Comparison of ENCODE assay signal across 1 cellular context in the genomic region with DNA sequence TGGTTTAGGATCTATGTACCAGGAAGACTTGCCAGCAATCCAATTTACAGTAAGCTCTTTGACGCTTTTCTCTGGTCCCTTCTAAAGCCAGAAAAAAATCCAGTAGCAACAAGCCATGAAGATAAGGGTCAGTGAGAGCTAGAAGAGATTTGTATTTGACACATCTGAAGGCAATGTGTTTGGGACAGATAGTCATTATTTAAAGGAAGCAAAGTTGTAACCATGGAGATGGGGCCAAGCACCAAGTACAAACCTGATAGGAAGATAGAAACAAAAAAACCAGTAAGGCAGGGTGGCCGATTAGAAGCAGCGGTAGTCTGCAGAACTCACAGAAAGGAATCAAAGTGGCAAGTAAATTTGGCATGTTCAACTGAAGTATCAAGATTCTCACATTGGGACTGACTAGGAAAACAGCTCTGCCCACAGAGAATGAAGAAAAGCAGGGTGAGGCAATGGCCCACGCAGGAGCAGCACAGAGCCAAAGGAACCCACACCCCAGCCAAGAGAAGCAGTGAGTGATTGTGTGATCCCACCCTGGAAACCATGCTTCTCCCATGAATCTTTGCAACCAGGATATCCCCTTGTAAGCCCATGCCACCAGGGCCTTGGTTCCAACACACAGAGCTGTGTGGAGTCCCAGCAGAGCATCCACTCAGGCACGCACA.
A peak's percentile ranks its signal among the peaks of the same experiment; 100 is the strongest.
TF ChIP-seq lines count a peak whose summit lies in the region.

No MANE protein-coding gene starts in this region.

TF ChIP-seq in K562, 482 proteins besides CTCF, POLR2A, EP300 and RAD21 (continued from another document and continues in another):
- TF ChIP-seq, protein P1, sequence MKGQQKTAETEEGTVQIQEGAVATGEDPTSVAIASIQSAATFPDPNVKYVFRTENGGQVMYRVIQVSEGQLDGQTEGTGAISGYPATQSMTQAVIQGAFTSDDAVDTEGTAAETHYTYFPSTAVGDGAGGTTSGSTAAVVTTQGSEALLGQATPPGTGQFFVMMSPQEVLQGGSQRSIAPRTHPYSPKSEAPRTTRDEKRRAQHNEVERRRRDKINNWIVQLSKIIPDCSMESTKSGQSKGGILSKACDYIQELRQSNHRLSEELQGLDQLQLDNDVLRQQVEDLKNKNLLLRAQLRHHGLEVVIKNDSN (CRISPR knock-in tag; IDR thresholded peaks at IDR 0.05), result no peak
- TF ChIP-seq TCF3 (CRISPR knock-in tag; IDR thresholded peaks at IDR 0.05), result peak; percentile 80
- no peak for TF ChIP-seq BMI1 (IDR thresholded peaks at IDR 0.05; ENCODE audit: low read length)
- TF ChIP-seq PYGO2 (tag; IDR thresholded peaks at IDR 0.05), result peak; percentile 83
- TF ChIP-seq, protein P2, sequence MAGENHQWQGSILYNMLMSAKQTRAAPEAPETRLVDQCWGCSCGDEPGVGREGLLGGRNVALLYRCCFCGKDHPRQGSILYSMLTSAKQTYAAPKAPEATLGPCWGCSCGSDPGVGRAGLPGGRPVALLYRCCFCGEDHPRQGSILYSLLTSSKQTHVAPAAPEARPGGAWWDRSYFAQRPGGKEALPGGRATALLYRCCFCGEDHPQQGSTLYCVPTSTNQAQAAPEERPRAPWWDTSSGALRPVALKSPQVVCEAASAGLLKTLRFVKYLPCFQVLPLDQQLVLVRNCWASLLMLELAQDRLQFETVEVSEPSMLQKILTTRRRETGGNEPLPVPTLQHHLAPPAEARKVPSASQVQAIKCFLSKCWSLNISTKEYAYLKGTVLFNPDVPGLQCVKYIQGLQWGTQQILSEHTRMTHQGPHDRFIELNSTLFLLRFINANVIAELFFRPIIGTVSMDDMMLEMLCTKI (IDR thresholded peaks at IDR 0.05; ENCODE audit: partially characterized antibody), result no peak
- TF ChIP-seq RCOR1 (IDR thresholded peaks at IDR 0.05; ENCODE audit: borderline replicate concordance in 1 of 2, low read depth in 2 of 2, low read length in 2 of 2), result peak; percentile 71 to 98; a peak in 3 of 4 replicates
- TF ChIP-seq MECOM (CRISPR knock-in tag; IDR thresholded peaks at IDR 0.05), result no peak
- TF ChIP-seq ZFP30 (CRISPR knock-in tag; IDR thresholded peaks at IDR 0.05; ENCODE audit: borderline replicate concordance), result no peak
- no peak for TF ChIP-seq ZNF76 (CRISPR knock-in tag; IDR thresholded peaks at IDR 0.05; ENCODE audit: borderline replicate concordance)
- no peak for TF ChIP-seq HNRNPUL1 (IDR thresholded peaks at IDR 0.05; ENCODE audit: low read length)
- TF ChIP-seq, protein P3, sequence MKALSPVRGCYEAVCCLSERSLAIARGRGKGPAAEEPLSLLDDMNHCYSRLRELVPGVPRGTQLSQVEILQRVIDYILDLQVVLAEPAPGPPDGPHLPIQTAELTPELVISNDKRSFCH (CRISPR knock-in tag; IDR thresholded peaks at IDR 0.05), result no peak
- TF ChIP-seq, protein P3 (tag; IDR thresholded peaks at IDR 0.05), result no peak
- TF ChIP-seq ZNF384 (IDR thresholded peaks at IDR 0.05; ENCODE audit: low read depth, low read length), result peak; percentile 64
- TF ChIP-seq, protein P4, sequence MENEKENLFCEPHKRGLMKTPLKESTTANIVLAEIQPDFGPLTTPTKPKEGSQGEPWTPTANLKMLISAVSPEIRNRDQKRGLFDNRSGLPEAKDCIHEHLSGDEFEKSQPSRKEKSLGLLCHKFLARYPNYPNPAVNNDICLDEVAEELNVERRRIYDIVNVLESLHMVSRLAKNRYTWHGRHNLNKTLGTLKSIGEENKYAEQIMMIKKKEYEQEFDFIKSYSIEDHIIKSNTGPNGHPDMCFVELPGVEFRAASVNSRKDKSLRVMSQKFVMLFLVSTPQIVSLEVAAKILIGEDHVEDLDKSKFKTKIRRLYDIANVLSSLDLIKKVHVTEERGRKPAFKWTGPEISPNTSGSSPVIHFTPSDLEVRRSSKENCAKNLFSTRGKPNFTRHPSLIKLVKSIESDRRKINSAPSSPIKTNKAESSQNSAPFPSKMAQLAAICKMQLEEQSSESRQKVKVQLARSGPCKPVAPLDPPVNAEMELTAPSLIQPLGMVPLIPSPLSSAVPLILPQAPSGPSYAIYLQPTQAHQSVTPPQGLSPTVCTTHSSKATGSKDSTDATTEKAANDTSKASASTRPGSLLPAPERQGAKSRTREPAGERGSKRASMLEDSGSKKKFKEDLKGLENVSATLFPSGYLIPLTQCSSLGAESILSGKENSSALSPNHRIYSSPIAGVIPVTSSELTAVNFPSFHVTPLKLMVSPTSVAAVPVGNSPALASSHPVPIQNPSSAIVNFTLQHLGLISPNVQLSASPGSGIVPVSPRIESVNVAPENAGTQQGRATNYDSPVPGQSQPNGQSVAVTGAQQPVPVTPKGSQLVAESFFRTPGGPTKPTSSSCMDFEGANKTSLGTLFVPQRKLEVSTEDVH (IDR thresholded peaks at IDR 0.05; ENCODE audit: low read depth, partially characterized antibody), result no peak
- no peak for TF ChIP-seq ZNF311 (CRISPR knock-in tag; IDR thresholded peaks at IDR 0.05)
- TF ChIP-seq, protein P5, sequence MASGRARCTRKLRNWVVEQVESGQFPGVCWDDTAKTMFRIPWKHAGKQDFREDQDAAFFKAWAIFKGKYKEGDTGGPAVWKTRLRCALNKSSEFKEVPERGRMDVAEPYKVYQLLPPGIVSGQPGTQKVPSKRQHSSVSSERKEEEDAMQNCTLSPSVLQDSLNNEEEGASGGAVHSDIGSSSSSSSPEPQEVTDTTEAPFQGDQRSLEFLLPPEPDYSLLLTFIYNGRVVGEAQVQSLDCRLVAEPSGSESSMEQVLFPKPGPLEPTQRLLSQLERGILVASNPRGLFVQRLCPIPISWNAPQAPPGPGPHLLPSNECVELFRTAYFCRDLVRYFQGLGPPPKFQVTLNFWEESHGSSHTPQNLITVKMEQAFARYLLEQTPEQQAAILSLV (tag; IDR thresholded peaks at IDR 0.05), result no peak
- TF ChIP-seq ZNF408 (CRISPR knock-in tag; IDR thresholded peaks at IDR 0.05; ENCODE audit: low read depth), result no peak
- no peak for TF ChIP-seq SRSF1 (IDR thresholded peaks at IDR 0.05; ENCODE audit: low read depth, low read length)
- no peak for TF ChIP-seq ZNF263 (CRISPR knock-in tag; IDR thresholded peaks at IDR 0.05; ENCODE audit: borderline replicate concordance)
- TF ChIP-seq CXXC5 (CRISPR knock-in tag; IDR thresholded peaks at IDR 0.05), result no peak
- TF ChIP-seq ILK (tag; IDR thresholded peaks at IDR 0.05; ENCODE audit: borderline replicate concordance, low read depth), result no peak
- no peak for TF ChIP-seq ADNP (tag; IDR thresholded peaks at IDR 0.05)
- TF ChIP-seq ESRRB (CRISPR knock-in tag; IDR thresholded peaks at IDR 0.05; ENCODE audit: borderline replicate concordance), result no peak
- TF ChIP-seq, protein P6, sequence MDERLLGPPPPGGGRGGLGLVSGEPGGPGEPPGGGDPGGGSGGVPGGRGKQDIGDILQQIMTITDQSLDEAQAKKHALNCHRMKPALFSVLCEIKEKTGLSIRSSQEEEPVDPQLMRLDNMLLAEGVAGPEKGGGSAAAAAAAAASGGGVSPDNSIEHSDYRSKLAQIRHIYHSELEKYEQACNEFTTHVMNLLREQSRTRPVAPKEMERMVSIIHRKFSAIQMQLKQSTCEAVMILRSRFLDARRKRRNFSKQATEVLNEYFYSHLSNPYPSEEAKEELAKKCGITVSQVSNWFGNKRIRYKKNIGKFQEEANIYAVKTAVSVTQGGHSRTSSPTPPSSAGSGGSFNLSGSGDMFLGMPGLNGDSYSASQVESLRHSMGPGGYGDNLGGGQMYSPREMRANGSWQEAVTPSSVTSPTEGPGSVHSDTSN (CRISPR knock-in tag; IDR thresholded peaks at IDR 0.05; ENCODE audit: low read depth), result no peak
- TF ChIP-seq, protein P6 (tag; conservative IDR thresholded peaks at IDR 0.05; ENCODE audit: low read depth), result peak; percentile 66
- TF ChIP-seq XRCC3 (IDR thresholded peaks at IDR 0.05), result no peak
- no peak for TF ChIP-seq TEAD2 (tag; IDR thresholded peaks at IDR 0.05)
- TF ChIP-seq SIX5 (IDR thresholded peaks at IDR 0.05; ENCODE audit: borderline replicate concordance in 1 of 2, insufficient read depth in 1 of 2, low read depth in 1 of 2, low read length in 2 of 2), result no peak
- TF ChIP-seq, protein P7, sequence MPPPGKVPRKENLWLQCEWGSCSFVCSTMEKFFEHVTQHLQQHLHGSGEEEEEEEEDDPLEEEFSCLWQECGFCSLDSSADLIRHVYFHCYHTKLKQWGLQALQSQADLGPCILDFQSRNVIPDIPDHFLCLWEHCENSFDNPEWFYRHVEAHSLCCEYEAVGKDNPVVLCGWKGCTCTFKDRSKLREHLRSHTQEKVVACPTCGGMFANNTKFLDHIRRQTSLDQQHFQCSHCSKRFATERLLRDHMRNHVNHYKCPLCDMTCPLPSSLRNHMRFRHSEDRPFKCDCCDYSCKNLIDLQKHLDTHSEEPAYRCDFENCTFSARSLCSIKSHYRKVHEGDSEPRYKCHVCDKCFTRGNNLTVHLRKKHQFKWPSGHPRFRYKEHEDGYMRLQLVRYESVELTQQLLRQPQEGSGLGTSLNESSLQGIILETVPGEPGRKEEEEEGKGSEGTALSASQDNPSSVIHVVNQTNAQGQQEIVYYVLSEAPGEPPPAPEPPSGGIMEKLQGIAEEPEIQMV (tag; conservative IDR thresholded peaks at IDR 0.05; ENCODE audit: low read depth), result no peak
- TF ChIP-seq HDAC3 (IDR thresholded peaks at IDR 0.05; ENCODE audit: borderline replicate concordance, partially characterized antibody), result peak; percentile 19
- TF ChIP-seq, protein P8, sequence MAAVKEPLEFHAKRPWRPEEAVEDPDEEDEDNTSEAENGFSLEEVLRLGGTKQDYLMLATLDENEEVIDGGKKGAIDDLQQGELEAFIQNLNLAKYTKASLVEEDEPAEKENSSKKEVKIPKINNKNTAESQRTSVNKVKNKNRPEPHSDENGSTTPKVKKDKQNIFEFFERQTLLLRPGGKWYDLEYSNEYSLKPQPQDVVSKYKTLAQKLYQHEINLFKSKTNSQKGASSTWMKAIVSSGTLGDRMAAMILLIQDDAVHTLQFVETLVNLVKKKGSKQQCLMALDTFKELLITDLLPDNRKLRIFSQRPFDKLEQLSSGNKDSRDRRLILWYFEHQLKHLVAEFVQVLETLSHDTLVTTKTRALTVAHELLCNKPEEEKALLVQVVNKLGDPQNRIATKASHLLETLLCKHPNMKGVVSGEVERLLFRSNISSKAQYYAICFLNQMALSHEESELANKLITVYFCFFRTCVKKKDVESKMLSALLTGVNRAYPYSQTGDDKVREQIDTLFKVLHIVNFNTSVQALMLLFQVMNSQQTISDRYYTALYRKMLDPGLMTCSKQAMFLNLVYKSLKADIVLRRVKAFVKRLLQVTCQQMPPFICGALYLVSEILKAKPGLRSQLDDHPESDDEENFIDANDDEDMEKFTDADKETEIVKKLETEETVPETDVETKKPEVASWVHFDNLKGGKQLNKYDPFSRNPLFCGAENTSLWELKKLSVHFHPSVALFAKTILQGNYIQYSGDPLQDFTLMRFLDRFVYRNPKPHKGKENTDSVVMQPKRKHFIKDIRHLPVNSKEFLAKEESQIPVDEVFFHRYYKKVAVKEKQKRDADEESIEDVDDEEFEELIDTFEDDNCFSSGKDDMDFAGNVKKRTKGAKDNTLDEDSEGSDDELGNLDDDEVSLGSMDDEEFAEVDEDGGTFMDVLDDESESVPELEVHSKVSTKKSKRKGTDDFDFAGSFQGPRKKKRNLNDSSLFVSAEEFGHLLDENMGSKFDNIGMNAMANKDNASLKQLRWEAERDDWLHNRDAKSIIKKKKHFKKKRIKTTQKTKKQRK (IDR thresholded peaks at IDR 0.05; ENCODE audit: borderline replicate concordance, low read depth, low read length), result no peak
- TF ChIP-seq KDM1A (IDR thresholded peaks at IDR 0.05), result peak; percentile 94 to 96
- no peak for TF ChIP-seq FOS (IDR thresholded peaks at IDR 0.05; ENCODE audit: extremely low read depth, insufficient read length)
- TF ChIP-seq CAMTA2 (CRISPR knock-in tag; conservative IDR thresholded peaks at IDR 0.05), result no peak
- TF ChIP-seq, protein P9, sequence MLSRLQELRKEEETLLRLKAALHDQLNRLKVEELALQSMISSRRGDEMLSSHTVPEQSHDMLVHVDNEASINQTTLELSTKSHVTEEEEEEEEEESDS (CRISPR knock-in tag; IDR thresholded peaks at IDR 0.05), result no peak
- TF ChIP-seq ELF1 (tag; IDR thresholded peaks at IDR 0.05), result no peak
- TF ChIP-seq, protein P10, sequence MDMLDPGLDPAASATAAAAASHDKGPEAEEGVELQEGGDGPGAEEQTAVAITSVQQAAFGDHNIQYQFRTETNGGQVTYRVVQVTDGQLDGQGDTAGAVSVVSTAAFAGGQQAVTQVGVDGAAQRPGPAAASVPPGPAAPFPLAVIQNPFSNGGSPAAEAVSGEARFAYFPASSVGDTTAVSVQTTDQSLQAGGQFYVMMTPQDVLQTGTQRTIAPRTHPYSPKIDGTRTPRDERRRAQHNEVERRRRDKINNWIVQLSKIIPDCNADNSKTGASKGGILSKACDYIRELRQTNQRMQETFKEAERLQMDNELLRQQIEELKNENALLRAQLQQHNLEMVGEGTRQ (CRISPR knock-in tag; IDR thresholded peaks at IDR 0.05), result no peak
- TF ChIP-seq POLR2AphosphoS2 (IDR thresholded peaks at IDR 0.05; ENCODE audit: low read length), result no peak
- no peak for TF ChIP-seq ZNF133 (CRISPR knock-in tag; IDR thresholded peaks at IDR 0.05)
- peak; percentile 85 for TF ChIP-seq TEAD4 (IDR thresholded peaks at IDR 0.05; ENCODE audit: low read length)
- no peak for TF ChIP-seq TEAD4 (CRISPR knock-in tag; IDR thresholded peaks at IDR 0.05; ENCODE audit: borderline replicate concordance)
- TF ChIP-seq GATAD2B (IDR thresholded peaks at IDR 0.05; ENCODE audit: borderline replicate concordance), result no peak
- TF ChIP-seq KDM4B (IDR thresholded peaks at IDR 0.05; ENCODE audit: borderline replicate concordance in 2 of 2, low read depth in 1 of 2), result no peak
- TF ChIP-seq, protein P11, sequence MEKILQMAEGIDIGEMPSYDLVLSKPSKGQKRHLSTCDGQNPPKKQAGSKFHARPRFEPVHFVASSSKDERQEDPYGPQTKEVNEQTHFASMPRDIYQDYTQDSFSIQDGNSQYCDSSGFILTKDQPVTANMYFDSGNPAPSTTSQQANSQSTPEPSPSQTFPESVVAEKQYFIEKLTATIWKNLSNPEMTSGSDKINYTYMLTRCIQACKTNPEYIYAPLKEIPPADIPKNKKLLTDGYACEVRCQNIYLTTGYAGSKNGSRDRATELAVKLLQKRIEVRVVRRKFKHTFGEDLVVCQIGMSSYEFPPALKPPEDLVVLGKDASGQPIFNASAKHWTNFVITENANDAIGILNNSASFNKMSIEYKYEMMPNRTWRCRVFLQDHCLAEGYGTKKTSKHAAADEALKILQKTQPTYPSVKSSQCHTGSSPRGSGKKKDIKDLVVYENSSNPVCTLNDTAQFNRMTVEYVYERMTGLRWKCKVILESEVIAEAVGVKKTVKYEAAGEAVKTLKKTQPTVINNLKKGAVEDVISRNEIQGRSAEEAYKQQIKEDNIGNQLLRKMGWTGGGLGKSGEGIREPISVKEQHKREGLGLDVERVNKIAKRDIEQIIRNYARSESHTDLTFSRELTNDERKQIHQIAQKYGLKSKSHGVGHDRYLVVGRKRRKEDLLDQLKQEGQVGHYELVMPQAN (IDR thresholded peaks at IDR 0.05; ENCODE audit: borderline replicate concordance), result no peak
